32 cellular contexts compared by ENCODE assay signal in genomic region chr15:91898843-91899242, GRCh38.
"Had no signal": no experiment of that assay in that cellular context is flagged by ENCODE, and none has a peak within 500 bp of the region (broad histone marks: within the 10 kb centered on the region; RNA-seq: fewer than 3 reads in every experiment).

No MANE protein-coding gene starts in this region.

- H3K4me3 Mint-ChIP-seq: activated B cell treated with CpG ODN at 0.5 μM for 24 hours; activated CD4-positive, alpha-beta memory T cell treated with anti-CD3 and anti-CD28 coated beads for 36 hours; activated CD8-positive, alpha-beta memory T cell treated with anti-CD3 and anti-CD28 coated beads, Interleukin-2, amount 10 ng/mL, durations not matched to agents 7 days and 5 days; activated naive CD4-positive, alpha-beta T cell treated with anti-CD3 and anti-CD28 coated beads, Interleukin-2, amount 10 ng/mL, durations not matched to agents 7 days and 5 days; activated naive CD8-positive, alpha-beta T cell; activated naive CD8-positive, alpha-beta T cell treated with anti-CD3 and anti-CD28 coated beads, Interleukin-2, amount 50 U/mL, for 24 hours; T-cell had no signal

- H3K27ac Mint-ChIP-seq: activated B cell treated with CpG ODN at 0.5 μM for 24 hours; activated CD4-positive, alpha-beta memory T cell treated with anti-CD3 and anti-CD28 coated beads for 36 hours; activated naive CD4-positive, alpha-beta T cell treated with anti-CD3 and anti-CD28 coated beads, Interleukin-2, amount 10 ng/mL, durations not matched to agents 7 days and 5 days; activated naive CD8-positive, alpha-beta T cell; activated naive CD8-positive, alpha-beta T cell treated with anti-CD3 and anti-CD28 coated beads, Interleukin-2, amount 50 U/mL, for 24 hours; T-cell had no signal

- H3K4me3 ChIP-seq: cardiac muscle cell had no signal

- H3K27me3 Mint-ChIP-seq: activated B cell treated with CpG ODN at 0.5 μM for 24 hours; activated CD4-positive, alpha-beta memory T cell treated with anti-CD3 and anti-CD28 coated beads for 36 hours; activated CD8-positive, alpha-beta memory T cell treated with anti-CD3 and anti-CD28 coated beads, Interleukin-2, amount 10 ng/mL, durations not matched to agents 7 days and 5 days; activated naive CD4-positive, alpha-beta T cell treated with anti-CD3 and anti-CD28 coated beads, Interleukin-2, amount 10 ng/mL, durations not matched to agents 7 days and 5 days; activated naive CD8-positive, alpha-beta T cell; activated naive CD8-positive, alpha-beta T cell treated with anti-CD3 and anti-CD28 coated beads, Interleukin-2, amount 50 U/mL, for 24 hours; T-cell had no signal

- DNase-seq: activated B cell treated with CpG ODN at 0.5 μM for 24 hours; activated CD4-positive, alpha-beta memory T cell treated with anti-CD3 and anti-CD28 coated beads for 36 hours; activated CD4-positive, alpha-beta T cell treated with anti-CD3 and anti-CD28 coated beads for 4 hours; activated CD4-positive, alpha-beta T cell treated with anti-CD3 and anti-CD28 coated beads, Interleukin-2, amount 50 U/mL, for 1 hour; activated CD4-positive, CD25-positive, alpha-beta regulatory T cell treated with anti-CD3 and anti-CD28 coated beads, Interleukin-2, amount 50 U/mL, for 72 hours; activated CD8-positive, alpha-beta memory T cell treated with anti-CD3 and anti-CD28 coated beads for 24 hours; activated CD8-positive, alpha-beta memory T cell treated with anti-CD3 and anti-CD28 coated beads, Interleukin-2, amount 10 ng/mL, durations not matched to agents 7 days and 5 days; activated CD8-positive, alpha-beta memory T cell treated with anti-CD3 and anti-CD28 coated beads, Interleukin-2, amount 50 U/mL, for 48 hours; activated effector memory CD4-positive, alpha-beta T cell treated with Interleukin-2 at 50 U/mL for 16 hours; activated naive CD4-positive, alpha-beta T cell treated with anti-CD3 and anti-CD28 coated beads, Interleukin-2, amount 10 ng/mL, durations not matched to agents 7 days and 5 days; activated naive CD8-positive, alpha-beta T cell treated with anti-CD3 and anti-CD28 coated beads, Interleukin-2, amount 50 U/mL, for 24 hours; activated T-cell treated with anti-CD3 and anti-CD28 coated beads, Interleukin-2, amount 50 U/mL, for 48 hours; aorta; brain microvascular endothelial cell; MM.1S; MV-4-11; NCI-H1092; NCI-H1436 treated with DMSO at 0.1 percent for 48 hours; NCI-H1694 treated with DMSO at 0.1 percent for 48 hours; NCI-H2029; NCI-H446; NCI-H510A treated with DMSO at 0.1 percent for 48 hours; SIG-M5; T-cell; T-helper 2 cell; T-helper 9 cell had no signal

- ATAC-seq: activated CD8-positive, alpha-beta memory T cell treated with anti-CD3 and anti-CD28 coated beads, Interleukin-2, amount 10 ng/mL, durations not matched to agents 7 days and 5 days; activated naive CD8-positive, alpha-beta T cell treated with anti-CD3 and anti-CD28 coated beads, Interleukin-2, amount 50 U/mL, for 24 hours; Panc1; SK-N-SH treated with all-trans-retinoic acid at 6 μM for 48 hours; T-cell had no signal

- H3K27me3 ChIP-seq: brain microvascular endothelial cell, cardiac muscle cell had no signal

- H3K27ac ChIP-seq: brain microvascular endothelial cell, cardiac muscle cell, KMS-11, VCaP had no signal

- H3K4me1 Mint-ChIP-seq: activated B cell treated with CpG ODN at 0.5 μM for 24 hours; activated CD8-positive, alpha-beta memory T cell treated with anti-CD3 and anti-CD28 coated beads, Interleukin-2, amount 10 ng/mL, durations not matched to agents 7 days and 5 days had no signal

- H3K36me3 ChIP-seq: brain microvascular endothelial cell, cardiac muscle cell had no signal
